9 cellular contexts compared by ENCODE assay signal in genomic region chr2:44086639-44087036, GRCh38.
A peak's percentile ranks its signal among the peaks of the same experiment; 100 is the strongest.
DNase-seq lines count a peak whose midpoint lies in the region; ATAC-seq and TF ChIP-seq lines count a peak whose summit lies in the region.
"Had no signal": no experiment of that assay in that cellular context is flagged by ENCODE, and none has a peak within 500 bp of the region (broad histone marks: within the 10 kb centered on the region; RNA-seq: fewer than 3 reads in every experiment).

No MANE protein-coding gene starts in this region.

- no peak for TF ChIP-seq CTCF in BE2C (IDR thresholded peaks at IDR 0.05; ENCODE audit: low read depth, low read length)
- TF ChIP-seq CTCF in Panc1 (IDR thresholded peaks at IDR 0.05), result no peak
- TF ChIP-seq CTCF in fibroblast of mammary gland (conservative IDR thresholded peaks at IDR 0.05; ENCODE audit: control insufficient read depth, insufficient read depth, low read depth, low read length), result no peak
- no peak for TF ChIP-seq CTCF in psoas muscle (IDR thresholded peaks at IDR 0.05)

- H3K36me3 ChIP-seq in BE2C (no peaks in the 10 kb centered on the region), Panc1 (ENCODE audit: control insufficient read depth, insufficient read depth, low read length) (no peaks in the 10 kb centered on the region), psoas muscle (ENCODE audit: insufficient read depth in 1 of 2, low read depth in 1 of 2) (no peaks in the 10 kb centered on the region)

- CTCF ChIA-PET in Panc1 (lab: Charles Lee), result interaction anchor here (0.7 kb wide), 1 partner anchor 183 kb away, joined by 4 read pairs; no protein-coding TSS in a partner anchor

- H3K27ac ChIP-seq in Panc1 (ENCODE audit: low read length) (peak overlapping the region; percentile 51), psoas muscle (peak overlapping the region; percentile 90)
- H3K27ac ChIP-seq: C4-2B had no signal

- 71 to 73% (median 73%) methylated on average over 12 of the region's 12 CpGs for WGBS in psoas muscle, 3 donors

- H3K4me1 ChIP-seq in BE2C, result peaks cover 4% of the 10 kb centered on the region; the same call in 1 of the 2 replicates
- H3K4me1 ChIP-seq in Panc1 (ENCODE audit: control insufficient read depth, insufficient read depth, low read length), result peaks cover 8% of the 10 kb centered on the region
- peaks cover 43% of the 10 kb centered on the region for H3K4me1 ChIP-seq in psoas muscle

- DNase-seq in BE2C (no peak), Panc1 (ENCODE audit: low read depth, low spot score) (no peak), fibroblast of mammary gland (ENCODE audit: low read depth) (no peak), psoas muscle (no peak), NCI-H82 (lab: John Stamatoyannopoulos, UW) (no peak)

- POLR2A ChIA-PET in Panc1 (lab: Charles Lee), result no interaction called here

- no peak for ATAC-seq in Panc1
- peak in 1 of 4 donors; percentile 3 for ATAC-seq in psoas muscle
- ATAC-seq in GM21526 (IDR thresholded peaks at IDR 0.05; ENCODE audit: low FRiP score, unreplicated experiment), result no peak
- ATAC-seq in HG02571 (IDR thresholded peaks at IDR 0.05; ENCODE audit: unreplicated experiment), result no peak
- ATAC-seq in GM18517 (IDR thresholded peaks at IDR 0.05; ENCODE audit: unreplicated experiment), result no peak

- intact Hi-C loops in Panc1 (cut with micrococcal nuclease; ENCODE audit: unreplicated experiment) (loop anchor here (5.0 to 10.0 kb wide), 3 partner anchors 78 to 258 kb away; partner anchors contain the start of gene PPM1B), psoas muscle (cut with DNase I) (loop anchor here (2.0 to 10.0 kb wide), 4 partner anchors 78 to 206 kb away; partner anchors contain the start of gene PPM1B (in 2 of the 2))

- H3K27me3 ChIP-seq in BE2C, result no peaks in the 10 kb centered on the region
- no peaks in the 10 kb centered on the region for H3K27me3 ChIP-seq in Panc1 (ENCODE audit: control insufficient read depth, insufficient read depth, low read length)
- no peaks in the 10 kb centered on the region for H3K27me3 ChIP-seq in psoas muscle (ENCODE audit: insufficient read depth in 3 of 3, low read length in 2 of 3)

- in situ Hi-C loops in Panc1 (cut with HindIII; ENCODE audit: low pct_unique_long_range_greater_than_20kb, low sequenced_read_pairs), result no loop called here

- no TSS peak for BruUV-seq in Panc1 (replicated peaks; lab: Mats Ljungman, UMichigan)

- no peaks in the 10 kb centered on the region for H3K9me3 ChIP-seq in BE2C
- no peaks in the 10 kb centered on the region for H3K9me3 ChIP-seq in Panc1 (ENCODE audit: control insufficient read depth, insufficient read depth, low read depth, low read length)
- H3K9me3 ChIP-seq in psoas muscle, result no peaks in the 10 kb centered on the region

- H3K4me3 ChIP-seq in BE2C (ENCODE audit: low read depth, low read length) (peak overlapping the region; percentile 70; the same call in 1 of the 2 replicates), Panc1 (ENCODE audit: low read depth in 2 of 2, low read length in 2 of 2) (peak overlapping the region; percentile 50 to 79; a peak in 3 of 4 replicates), fibroblast of mammary gland (ENCODE audit: control insufficient read depth, low read depth, low read length) (peak overlapping the region; percentile 39), psoas muscle (peak overlapping the region; percentile 57)
